ENCODE assay signal across 37 cellular contexts in genomic region chr16:27651299-27651698, GRCh38.
"Had no signal": no experiment of that assay in that cellular context is flagged by ENCODE, and none has a peak within 500 bp of the region (broad histone marks: within the 10 kb centered on the region; RNA-seq: fewer than 3 reads in every experiment).

No MANE protein-coding gene starts in this region.

- H3K4me1 ChIP-seq: adrenal gland, body of pancreas, breast epithelium had no signal

- H3K9me3 Mint-ChIP-seq: activated CD4-positive, alpha-beta T cell treated with anti-CD3 and anti-CD28 coated beads, Interleukin-2, amount 10 ng/mL, durations not matched to agents 24 days and 14 days; activated CD8-positive, alpha-beta T cell treated with anti-CD3 and anti-CD28 coated beads for 36 hours; activated naive CD4-positive, alpha-beta T cell treated with anti-CD3 and anti-CD28 coated beads for 36 hours; activated naive CD4-positive, alpha-beta T cell treated with anti-CD3 and anti-CD28 coated beads, Interleukin-2, amount 50 U/mL, for 72 hours; activated T-helper 2 cell treated with anti-CD3 and anti-CD28 coated beads, Interferon-gamma antibody, Interleukin-2, Interleukin-4, amounts not matched to agents 10 μg/mL and 5 μg/mL and 100 μg/mL, durations not matched to agents 14 hours and 24 hours and 36 hours had no signal

- H3K4me1 Mint-ChIP-seq: activated CD4-positive, alpha-beta T cell treated with anti-CD3 and anti-CD28 coated beads, Interleukin-2, amount 10 ng/mL, durations not matched to agents 24 days and 14 days had no signal

- H3K27ac Mint-ChIP-seq: activated CD4-positive, alpha-beta T cell treated with anti-CD3 and anti-CD28 coated beads, Interleukin-2, amount 10 ng/mL, durations not matched to agents 24 days and 14 days; activated CD8-positive, alpha-beta T cell treated with anti-CD3 and anti-CD28 coated beads for 36 hours; activated naive CD4-positive, alpha-beta T cell treated with anti-CD3 and anti-CD28 coated beads for 36 hours; activated T-helper 2 cell treated with anti-CD3 and anti-CD28 coated beads, Interferon-gamma antibody, Interleukin-2, Interleukin-4, amounts not matched to agents 10 μg/mL and 5 μg/mL and 100 μg/mL, durations not matched to agents 14 hours and 24 hours and 36 hours had no signal

- H3K27ac ChIP-seq: adrenal gland, body of pancreas, breast epithelium, RWPE1, WERI-Rb-1 had no signal

- H3K36me3 Mint-ChIP-seq: activated naive CD4-positive, alpha-beta T cell treated with anti-CD3 and anti-CD28 coated beads, Interleukin-2, amount 50 U/mL, for 72 hours had no signal

- H3K27me3 Mint-ChIP-seq: activated CD4-positive, alpha-beta T cell treated with anti-CD3 and anti-CD28 coated beads, Interleukin-2, amount 10 ng/mL, durations not matched to agents 24 days and 14 days; activated CD8-positive, alpha-beta T cell treated with anti-CD3 and anti-CD28 coated beads for 36 hours had no signal

- H3K9me3 ChIP-seq: adrenal gland, body of pancreas, breast epithelium had no signal

- H3K36me3 ChIP-seq: adrenal gland, breast epithelium had no signal

- DNase-seq: activated CD4-positive, alpha-beta T cell treated with anti-CD3 and anti-CD28 coated beads for 1 hour; activated CD4-positive, alpha-beta T cell treated with anti-CD3 and anti-CD28 coated beads, Interleukin-2, amount 10 ng/mL, durations not matched to agents 24 days and 14 days; activated CD4-positive, alpha-beta T cell treated with anti-CD3 and anti-CD28 coated beads, Interleukin-2, amount 50 U/mL, for 4 hours; activated CD4-positive, CD25-positive, alpha-beta regulatory T cell; activated CD8-positive, alpha-beta T cell treated with anti-CD3 and anti-CD28 coated beads for 36 hours; activated gamma-delta T cell treated with Interleukin-2 at 50 U/mL for 16 hours; activated naive CD4-positive, alpha-beta T cell treated with anti-CD3 and anti-CD28 coated beads for 36 hours; activated T-cell treated with anti-CD3 and anti-CD28 coated beads, Interleukin-2, amount 50 U/mL, for 1 hour; adrenal gland; body of pancreas; cerebellar nuclear complex; Kasumi-1; KG1; MM.1S; MV-4-11; NCI-H1092; NCI-H1436 treated with DMSO at 0.1 percent for 48 hours; NCI-H1694 treated with DMSO at 0.1 percent for 48 hours; NCI-H2029; NCI-H2171 treated with DMSO at 0.1 percent for 48 hours; NCI-H510A; NCI-H526; NCI-H748 treated with DMSO at 0.1 percent for 48 hours; NK-92 treated with Interleukin-12 subunit alpha and Interleukin-12 subunit beta, amount 100 ng/mL, for 24 hours; PC-3; SIG-M5; SW 1271; T-helper 1 cell; T-helper 2 cell; T-helper 9 cell; WERI-Rb-1 had no signal

- H3K4me3 ChIP-seq: adrenal gland, body of pancreas, breast epithelium had no signal

- H3K4me3 Mint-ChIP-seq: activated CD4-positive, alpha-beta T cell treated with anti-CD3 and anti-CD28 coated beads, Interleukin-2, amount 10 ng/mL, durations not matched to agents 24 days and 14 days; activated CD8-positive, alpha-beta T cell treated with anti-CD3 and anti-CD28 coated beads for 36 hours; activated naive CD4-positive, alpha-beta T cell treated with anti-CD3 and anti-CD28 coated beads for 36 hours had no signal

- H3K27me3 ChIP-seq: adrenal gland, body of pancreas, breast epithelium had no signal

- ATAC-seq: activated CD8-positive, alpha-beta T cell treated with anti-CD3 and anti-CD28 coated beads for 36 hours; activated naive CD4-positive, alpha-beta T cell treated with anti-CD3 and anti-CD28 coated beads, Interleukin-2, amount 50 U/mL, for 72 hours; body of pancreas; PC-3; Right ventricle myocardium inferior; SK-N-SH treated with all-trans-retinoic acid at 6 μM for 48 hours had no signal
